Comparison of ENCODE assay signal across 1 cellular context in genomic region chr2:109330056-109330455, GRCh38.
TF ChIP-seq lines count a peak whose summit lies in the region.

No MANE protein-coding gene starts in this region.

TF ChIP-seq in SK-N-SH treated with all-trans-retinoic acid at 6 μM for 48 hours, 23 proteins besides CTCF, POLR2A, EP300 and RAD21 (continued from another document):
- TF ChIP-seq CSRNP3 (CRISPR knock-in tag; IDR thresholded peaks at IDR 0.05), result no peak
- no peak for TF ChIP-seq TCF4 (CRISPR knock-in tag; IDR thresholded peaks at IDR 0.05; ENCODE audit: borderline replicate concordance)
- TF ChIP-seq PPARA (CRISPR knock-in tag; IDR thresholded peaks at IDR 0.05; ENCODE audit: borderline replicate concordance), result no peak
- TF ChIP-seq OSR1 (CRISPR knock-in tag; IDR thresholded peaks at IDR 0.05), result no peak
TF ChIP-seq in SK-N-SH treated with all-trans-retinoic acid at 6 μM for 48 hours: peak in this region for 0.
